Comparison of ENCODE assay signal across 7 cellular contexts in the genomic region with DNA sequence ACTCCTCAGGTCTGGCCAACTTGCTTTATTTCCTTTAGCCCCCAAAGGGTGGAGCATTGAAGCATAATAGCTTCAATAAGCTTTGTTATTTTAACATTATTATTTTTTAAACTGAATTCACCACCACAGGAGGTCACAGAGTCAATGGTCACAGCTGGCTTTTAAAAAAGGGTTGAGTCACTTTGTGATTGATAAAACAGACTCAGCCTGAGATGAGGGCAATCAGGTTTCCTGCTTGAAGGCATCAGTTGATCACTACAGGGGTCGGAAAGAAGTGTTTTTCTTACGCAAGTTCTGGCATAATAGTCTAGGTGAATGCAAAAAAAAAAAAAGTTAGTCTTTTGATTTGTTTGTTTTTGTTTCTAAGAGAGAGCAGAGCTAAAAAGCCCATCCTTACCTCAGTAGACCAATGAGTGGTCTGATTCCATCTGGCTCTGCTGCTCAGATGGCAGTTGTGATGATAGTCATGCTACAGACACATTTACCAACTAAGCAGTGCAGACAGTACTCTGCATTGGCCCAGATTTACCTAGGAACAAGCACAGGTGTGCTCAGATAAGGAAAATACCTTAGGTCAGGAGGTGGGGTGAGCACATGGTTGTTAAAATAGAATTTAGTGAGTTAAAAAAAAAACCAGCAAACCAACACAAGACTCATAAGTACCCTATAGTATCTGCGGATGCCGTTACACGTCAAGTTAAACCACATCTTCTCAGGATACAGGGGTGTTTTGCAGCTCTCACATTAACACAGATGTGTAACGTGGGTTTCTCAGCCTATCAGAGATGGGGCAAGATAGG. TPM values are rescaled to one million over a fixed set of nuclear protein-coding genes. Genes with fewer than 3 reads are reported as not detected.
A peak's percentile ranks its signal among the peaks of the same experiment; 100 is the strongest.
DNase-seq lines count a peak whose midpoint lies in the region; ATAC-seq and TF ChIP-seq lines count a peak whose summit lies in the region.

No MANE protein-coding gene starts in this region.

- H3K27me3 ChIP-seq in HUES48 (ENCODE audit: control insufficient read depth, insufficient read depth, low read length): no peaks in the 10 kb centered on the region
- no peaks in the 10 kb centered on the region for H3K27me3 ChIP-seq in duodenal mucosa (ENCODE audit: control insufficient read depth in 1 of 2, insufficient read depth in 2 of 2, low read length in 2 of 2)
- H3K27me3 ChIP-seq in smooth muscle cell (ENCODE audit: low read depth): no peaks in the 10 kb centered on the region

- peak overlapping the region; percentile 82 for H3K27ac ChIP-seq in HUES48 (ENCODE audit: low read depth, low read length)
- H3K27ac ChIP-seq in duodenal mucosa (ENCODE audit: low read depth, low read length): peak overlapping the region; percentile 37
- no peak overlapping the region for H3K27ac ChIP-seq in smooth muscle cell (ENCODE audit: low read depth)

- H3K4me1 ChIP-seq in HUES48 (ENCODE audit: control insufficient read depth, insufficient read depth, low read length) (peaks cover 23% of the 10 kb centered on the region), duodenal mucosa (ENCODE audit: control insufficient read depth in 1 of 2, insufficient read depth in 2 of 2, low read length in 2 of 2) (no peaks in the 10 kb centered on the region), smooth muscle cell (ENCODE audit: low read depth) (no peaks in the 10 kb centered on the region)

- H3K4me3 ChIP-seq in HUES48 (ENCODE audit: low read depth, low read length) (no peak overlapping the region), duodenal mucosa (ENCODE audit: low read depth in 1 of 2, low read length in 2 of 2) (peak overlapping the region; percentile 23 to 58), smooth muscle cell (no peak overlapping the region)

- H3K9me3 ChIP-seq in HUES48 (ENCODE audit: control insufficient read depth, insufficient read depth, low read length) (no peaks in the 10 kb centered on the region), duodenal mucosa (ENCODE audit: control insufficient read depth in 1 of 2, low read length in 2 of 2) (no peaks in the 10 kb centered on the region), smooth muscle cell (replicated peaks; ENCODE audit: low read depth) (no peaks in the 10 kb centered on the region)

- H3F3A ChIP-seq in smooth muscle cell (ENCODE audit: low read depth): no peaks in the 10 kb centered on the region

- peak overlapping the region; percentile 76 for H3K4me2 ChIP-seq in smooth muscle cell

- peak; percentile 27 for ATAC-seq in GM19351 (IDR thresholded peaks at IDR 0.05; ENCODE audit: unreplicated experiment)

- DNase-seq in smooth muscle cell (lab: John Stamatoyannopoulos, UW; ENCODE audit: unreplicated experiment) (no peak), COLO668 (lab: John Stamatoyannopoulos, UW; ENCODE audit: unreplicated experiment) (no peak), NCI-H2227 (lab: John Stamatoyannopoulos, UW; ENCODE audit: unreplicated experiment) (no peak), HPDE6-E6E7 (ENCODE audit: extremely low spot score) (no peak)

- no peaks in the 10 kb centered on the region for H4K20me1 ChIP-seq in smooth muscle cell (ENCODE audit: low read depth)

- H3K9ac ChIP-seq in HUES48 (ENCODE audit: low read depth, low read length) (no peak overlapping the region), duodenal mucosa (ENCODE audit: low read depth in 1 of 2, low read length in 2 of 2) (peak overlapping the region; percentile 23 to 49), smooth muscle cell (ENCODE audit: low read depth) (no peak overlapping the region)

- no peak overlapping the region for H2AFZ ChIP-seq in smooth muscle cell (ENCODE audit: low read depth)

- no peak for TF ChIP-seq CTCF in smooth muscle cell (IDR thresholded peaks at IDR 0.05; ENCODE audit: borderline replicate concordance, insufficient read depth, poor library complexity, severe bottlenecking)

- H3K36me3 ChIP-seq in HUES48 (ENCODE audit: control insufficient read depth, insufficient read depth, low read length) (no peaks in the 10 kb centered on the region), duodenal mucosa (ENCODE audit: control insufficient read depth in 1 of 2, insufficient read depth in 2 of 2, low read length in 2 of 2) (no peaks in the 10 kb centered on the region), smooth muscle cell (ENCODE audit: low read depth) (no peaks in the 10 kb centered on the region)

- WGBS in smooth muscle cell (ENCODE audit: low lambda C conversion rate): 73% methylated on average over 6 of the region's 6 CpGs

- no peaks in the 10 kb centered on the region for H3K79me2 ChIP-seq in smooth muscle cell (ENCODE audit: low read depth)

RNA-seq across cellular contexts. Expression of gene ZNF80, which starts 22.6 kb away (rescaled TPM):
- total RNA-seq in smooth muscle cell: not detected in 2 replicates
- polyA plus RNA-seq in smooth muscle cell: not detected in 2 replicates

RNA-seq across cellular contexts. Expression of gene DRD3, which starts 35.9 kb away (rescaled TPM):
- 0.09 TPM in 1 of 2 replicates, not detected in the other for total RNA-seq in smooth muscle cell
- not detected in 2 replicates for polyA plus RNA-seq in smooth muscle cell

Comparison
In these comparisons a context has a peak if more than half of its experiments do, and no peak if none do; other contexts are left out.
1. H3K4me3 ChIP-seq: peak in duodenal mucosa (2 of 2); none in HUES48 (single experiment) and smooth muscle cell (single experiment).
2. H3K9ac ChIP-seq: peak in duodenal mucosa (2 of 2); none in HUES48 (single experiment) and smooth muscle cell (single experiment).